Comparison of ENCODE assay signal across 1 cellular context in the genomic region with DNA sequence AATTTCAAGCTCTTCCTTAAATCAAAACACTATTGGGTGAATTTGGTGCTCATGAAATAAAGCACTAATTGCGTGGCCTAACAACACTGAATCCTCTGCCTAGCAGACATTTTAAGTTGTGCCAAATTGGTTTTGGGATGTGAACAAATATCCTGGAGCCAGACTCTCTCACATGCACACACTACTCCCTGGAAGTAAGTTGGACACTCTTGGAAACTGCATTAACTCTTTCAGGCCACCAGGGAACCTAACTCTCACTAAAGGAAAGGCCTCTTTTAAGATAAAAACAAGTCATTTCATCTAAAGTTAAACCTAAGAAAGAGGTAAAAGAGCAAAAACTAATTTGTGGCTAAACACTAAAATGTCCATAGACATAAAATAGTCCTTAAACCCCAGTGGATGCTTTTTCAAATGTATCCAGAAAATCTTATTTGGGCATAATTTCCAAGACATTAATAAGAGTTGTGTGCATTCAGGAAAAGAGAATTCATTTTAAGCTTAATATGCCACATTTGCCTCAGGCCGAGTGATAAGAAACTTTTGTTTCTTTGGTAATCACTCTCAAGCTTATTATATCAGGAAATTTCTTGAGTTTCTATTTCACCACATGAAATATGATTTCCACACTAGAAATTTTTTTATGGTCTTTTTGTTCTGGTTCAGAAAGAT.
TF ChIP-seq lines count a peak whose summit lies in the region.

No MANE protein-coding gene starts in this region.

TF ChIP-seq in K562, 482 proteins besides CTCF, POLR2A, EP300 and RAD21 (continued from another document):
- TF ChIP-seq, protein P1, sequence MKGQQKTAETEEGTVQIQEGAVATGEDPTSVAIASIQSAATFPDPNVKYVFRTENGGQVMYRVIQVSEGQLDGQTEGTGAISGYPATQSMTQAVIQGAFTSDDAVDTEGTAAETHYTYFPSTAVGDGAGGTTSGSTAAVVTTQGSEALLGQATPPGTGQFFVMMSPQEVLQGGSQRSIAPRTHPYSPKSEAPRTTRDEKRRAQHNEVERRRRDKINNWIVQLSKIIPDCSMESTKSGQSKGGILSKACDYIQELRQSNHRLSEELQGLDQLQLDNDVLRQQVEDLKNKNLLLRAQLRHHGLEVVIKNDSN (CRISPR knock-in tag; IDR thresholded peaks at IDR 0.05), result no peak
- TF ChIP-seq GATAD2B (IDR thresholded peaks at IDR 0.05; ENCODE audit: borderline replicate concordance) (no peak), MCM7 (IDR thresholded peaks at IDR 0.05) (no peak), ZNF79 (CRISPR knock-in tag; IDR thresholded peaks at IDR 0.05; ENCODE audit: low read depth) (no peak), CLOCK (CRISPR knock-in tag; IDR thresholded peaks at IDR 0.05; ENCODE audit: borderline replicate concordance) (no peak), MTA3 (IDR thresholded peaks at IDR 0.05; ENCODE audit: borderline replicate concordance) (no peak)
- TF ChIP-seq, protein P2, sequence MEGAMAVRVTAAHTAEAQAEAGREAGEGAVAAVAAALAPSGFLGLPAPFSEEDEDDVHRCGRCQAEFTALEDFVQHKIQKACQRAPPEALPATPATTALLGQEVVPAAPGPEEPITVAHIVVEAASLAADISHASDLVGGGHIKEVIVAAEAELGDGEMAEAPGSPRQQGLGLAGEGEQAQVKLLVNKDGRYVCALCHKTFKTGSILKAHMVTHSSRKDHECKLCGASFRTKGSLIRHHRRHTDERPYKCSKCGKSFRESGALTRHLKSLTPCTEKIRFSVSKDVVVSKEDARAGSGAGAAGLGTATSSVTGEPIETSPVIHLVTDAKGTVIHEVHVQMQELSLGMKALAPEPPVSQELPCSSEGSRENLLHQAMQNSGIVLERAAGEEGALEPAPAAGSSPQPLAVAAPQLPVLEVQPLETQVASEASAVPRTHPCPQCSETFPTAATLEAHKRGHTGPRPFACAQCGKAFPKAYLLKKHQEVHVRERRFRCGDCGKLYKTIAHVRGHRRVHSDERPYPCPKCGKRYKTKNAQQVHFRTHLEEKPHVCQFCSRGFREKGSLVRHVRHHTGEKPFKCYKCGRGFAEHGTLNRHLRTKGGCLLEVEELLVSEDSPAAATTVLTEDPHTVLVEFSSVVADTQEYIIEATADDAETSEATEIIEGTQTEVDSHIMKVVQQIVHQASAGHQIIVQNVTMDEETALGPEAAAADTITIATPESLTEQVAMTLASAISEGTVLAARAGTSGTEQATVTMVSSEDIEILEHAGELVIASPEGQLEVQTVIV (CRISPR knock-in tag; IDR thresholded peaks at IDR 0.05; ENCODE audit: borderline replicate concordance), result no peak
